In genomic region chr6:130189691-130190459, GRCh38 we compare ENCODE assay signal across 16 cellular contexts. TPM values are rescaled to one million over a fixed set of nuclear protein-coding genes. Genes with fewer than 3 reads are reported as not detected.
A peak's percentile ranks its signal among the peaks of the same experiment; 100 is the strongest.
DNase-seq lines count a peak whose midpoint lies in the region; ATAC-seq and TF ChIP-seq lines count a peak whose summit lies in the region.
"Had no signal": no experiment of that assay in that cellular context is flagged by ENCODE, and none has a peak within 500 bp of the region (broad histone marks: within the 10 kb centered on the region; RNA-seq: fewer than 3 reads in every experiment).

No MANE protein-coding gene starts in this region.

- H3K4me3 ChIP-seq in CD4-positive, CD25-positive, alpha-beta regulatory T cell (ENCODE audit: low read depth, low read length): no peak overlapping the region
- no peak overlapping the region for H3K4me3 ChIP-seq in mesendoderm (ENCODE audit: low read length)
- H3K4me3 ChIP-seq: HAP-1 had no signal

- peaks cover 76% of the 10 kb centered on the region for H3K4me1 Mint-ChIP-seq in activated CD4-positive, alpha-beta T cell treated with anti-CD3 and anti-CD28 coated beads for 36 hours
- H3K4me1 Mint-ChIP-seq in CD4-positive, CD25-positive, alpha-beta regulatory T cell: peaks cover 35 to 87% (median 52%) of the 10 kb centered on the region in 4 donors
- H3K4me1 Mint-ChIP-seq in activated CD8-positive, alpha-beta T cell treated with anti-CD3 and anti-CD28 coated beads for 36 hours (ENCODE audit: low read depth): peaks cover 72% of the 10 kb centered on the region

- H3K4me1 ChIP-seq in CD4-positive, CD25-positive, alpha-beta regulatory T cell (ENCODE audit: control insufficient read depth, insufficient read depth, low read length, poor library complexity, severe bottlenecking): peaks cover 7% of the 10 kb centered on the region
- H3K4me1 ChIP-seq in mesendoderm (ENCODE audit: control insufficient read depth, low read depth, low read length): no peaks in the 10 kb centered on the region
- H3K4me1 ChIP-seq: HAP-1 had no signal

- H2BK120ac ChIP-seq in mesendoderm (ENCODE audit: low read depth, low read length): peak overlapping the region; percentile 73

- no peak for TF ChIP-seq CTCF in activated CD8-positive, alpha-beta T cell treated with anti-CD3 and anti-CD28 coated beads for 36 hours (IDR thresholded peaks at IDR 0.05)

- peaks cover 2% of the 10 kb centered on the region for H3K9me3 Mint-ChIP-seq in activated CD4-positive, alpha-beta T cell treated with anti-CD3 and anti-CD28 coated beads for 36 hours (ENCODE audit: low read depth)
- peaks cover 0 to 2% (median 0%) of the 10 kb centered on the region in 7 donors for H3K9me3 Mint-ChIP-seq in CD4-positive, CD25-positive, alpha-beta regulatory T cell
- H3K9me3 Mint-ChIP-seq in activated CD8-positive, alpha-beta T cell treated with anti-CD3 and anti-CD28 coated beads for 36 hours: peaks cover 9% of the 10 kb centered on the region
- H3K9me3 Mint-ChIP-seq: IgD-negative memory B cell had no signal

- no peak overlapping the region for H3K4me2 ChIP-seq in mesendoderm (ENCODE audit: low read length)

- H3K27me3 ChIP-seq in CD4-positive, CD25-positive, alpha-beta regulatory T cell (ENCODE audit: control insufficient read depth, insufficient read depth, low read length): no peaks in the 10 kb centered on the region
- no peaks in the 10 kb centered on the region for H3K27me3 ChIP-seq in mesendoderm (ENCODE audit: insufficient read depth, low read length, poor library complexity)

- no peaks in the 10 kb centered on the region for H3K9me3 ChIP-seq in CD4-positive, CD25-positive, alpha-beta regulatory T cell (ENCODE audit: control insufficient read depth in 2 of 2, low read length in 2 of 2)
- H3K9me3 ChIP-seq: HAP-1 had no signal

- H3K4ac ChIP-seq in mesendoderm (ENCODE audit: low read depth, low read length): no peak overlapping the region

- H3K9ac ChIP-seq in mesendoderm (ENCODE audit: low read length): no peak overlapping the region

- no peaks in the 10 kb centered on the region for H3K36me3 ChIP-seq in CD4-positive, CD25-positive, alpha-beta regulatory T cell (ENCODE audit: control insufficient read depth, insufficient read depth, low read length)
- no peaks in the 10 kb centered on the region for H3K36me3 ChIP-seq in mesendoderm (ENCODE audit: control insufficient read depth, insufficient read depth, low read length)
- H3K36me3 ChIP-seq: HAP-1 had no signal

- no peaks in the 10 kb centered on the region for H3K79me1 ChIP-seq in mesendoderm (ENCODE audit: low read length)

- no peak overlapping the region for H4K8ac ChIP-seq in mesendoderm (ENCODE audit: low read depth, low read length)

- no peaks in the 10 kb centered on the region for H3K27me3 Mint-ChIP-seq in activated CD4-positive, alpha-beta T cell treated with anti-CD3 and anti-CD28 coated beads for 36 hours
- H3K27me3 Mint-ChIP-seq in CD4-positive, CD25-positive, alpha-beta regulatory T cell: no peaks in the 10 kb centered on the region
- no peaks in the 10 kb centered on the region for H3K27me3 Mint-ChIP-seq in activated CD8-positive, alpha-beta T cell treated with anti-CD3 and anti-CD28 coated beads for 36 hours
- H3K27me3 Mint-ChIP-seq: IgD-negative memory B cell had no signal

- no peak for ATAC-seq in activated CD4-positive, alpha-beta T cell treated with anti-CD3 and anti-CD28 coated beads for 36 hours
- ATAC-seq in CD4-positive, CD25-positive, alpha-beta regulatory T cell (ENCODE audit: low read depth in 2 of 2): no peak
- ATAC-seq in activated CD8-positive, alpha-beta T cell treated with anti-CD3 and anti-CD28 coated beads for 36 hours: no peak
- ATAC-seq: PC-3 had no signal

- no peak overlapping the region for H2BK5ac ChIP-seq in mesendoderm (ENCODE audit: low read length)

- no peak overlapping the region for H4K5ac ChIP-seq in mesendoderm (ENCODE audit: low read length)

- CTCF ChIA-PET in activated CD4-positive, alpha-beta T cell treated with anti-CD3 and anti-CD28 coated beads for 36 hours (lab: Charles Lee): interaction anchor here (0.7 to 1.6 kb wide), 2 partner anchors 10 to 33 kb away, joined by 3 to 10 read pairs; partner anchors contain the start of gene SAMD3
- CTCF ChIA-PET in activated CD8-positive, alpha-beta T cell treated with anti-CD3 and anti-CD28 coated beads for 36 hours (lab: Charles Lee): interaction anchor here (1.4 to 1.7 kb wide), 2 partner anchors 21 to 33 kb away, joined by 3 to 4 read pairs; partner anchors contain the start of gene SAMD3

- H2AK5ac ChIP-seq in mesendoderm (ENCODE audit: low read length): no peak overlapping the region

- no peak overlapping the region for H3K23ac ChIP-seq in mesendoderm (ENCODE audit: low read length)

- no peak overlapping the region for H2BK15ac ChIP-seq in mesendoderm (replicated peaks; ENCODE audit: low read depth)

- H3K56ac ChIP-seq in mesendoderm (ENCODE audit: low read length): no peak overlapping the region

- no CpG with 5 or more reads among the region's 8 CpGs for WGBS in mesendoderm (ENCODE audit: extremely low coverage, insufficient coverage, low lambda C conversion rate)

- peak overlapping the region; percentile 13 for H3K27ac Mint-ChIP-seq in activated CD4-positive, alpha-beta T cell treated with anti-CD3 and anti-CD28 coated beads for 36 hours
- H3K27ac Mint-ChIP-seq in CD4-positive, CD25-positive, alpha-beta regulatory T cell: peak overlapping the region; percentile 54 to 88 (median 71)
- peak overlapping the region; percentile 69 for H3K27ac Mint-ChIP-seq in activated CD8-positive, alpha-beta T cell treated with anti-CD3 and anti-CD28 coated beads for 36 hours
- H3K27ac Mint-ChIP-seq: IgD-negative memory B cell had no signal

- no peak for DNase-seq in activated CD4-positive, alpha-beta T cell treated with anti-CD3 and anti-CD28 coated beads for 36 hours
- DNase-seq in activated CD4-positive, alpha-beta T cell treated with anti-CD3 and anti-CD28 coated beads, Interleukin-2, amount 50 U/mL, for 48 hours: no peak
- no peak for DNase-seq in CD4-positive, CD25-positive, alpha-beta regulatory T cell
- no peak for DNase-seq in activated CD8-positive, alpha-beta T cell treated with anti-CD3 and anti-CD28 coated beads for 36 hours
- no peak for DNase-seq in mesendoderm
- no peak for DNase-seq in NCI-H146 (lab: John Stamatoyannopoulos, UW)
- no peak for DNase-seq in kidney glomerular epithelial cell (lab: John Stamatoyannopoulos, UW)
- DNase-seq in epidermal melanocyte (ENCODE audit: insufficient read length, low spot score): no peak
- DNase-seq: DMS79, NCI-H1048, NCI-H226, NCI-H526 treated with DMSO at 0.1 percent for 48 hours, PC-3 had no signal

- no peak overlapping the region for H3K27ac ChIP-seq in CD4-positive, CD25-positive, alpha-beta regulatory T cell (ENCODE audit: insufficient read depth, low read length, poor library complexity, severe bottlenecking)
- no peak overlapping the region for H3K27ac ChIP-seq in mesendoderm (ENCODE audit: low read depth, low read length)
- H3K27ac ChIP-seq: C4-2B had no signal

- POLR2A ChIA-PET in activated CD4-positive, alpha-beta T cell treated with anti-CD3 and anti-CD28 coated beads for 36 hours (lab: Charles Lee): no interaction called here
- POLR2A ChIA-PET in activated CD8-positive, alpha-beta T cell treated with anti-CD3 and anti-CD28 coated beads for 36 hours (lab: Charles Lee): interaction anchor here (0.9 to 1.7 kb wide), 3 partner anchors 9 to 23 kb away, joined by 3 to 4 read pairs (median 4); no protein-coding TSS in a partner anchor

- H3K79me2 ChIP-seq in mesendoderm (ENCODE audit: control insufficient read depth, insufficient read depth, low read length): no peaks in the 10 kb centered on the region

- intact Hi-C loops in activated CD4-positive, alpha-beta T cell treated with anti-CD3 and anti-CD28 coated beads for 36 hours (cut with DNase I, micrococcal nuclease): loop anchor here in 1 of 2 experiments (5.0 kb wide), 1 partner anchor 53 kb away; no protein-coding TSS in a partner anchor
- intact Hi-C loops in activated CD8-positive, alpha-beta T cell treated with anti-CD3 and anti-CD28 coated beads for 36 hours (cut with micrococcal nuclease): no loop called here

- H3K36me3 Mint-ChIP-seq in activated CD4-positive, alpha-beta T cell treated with anti-CD3 and anti-CD28 coated beads for 36 hours (ENCODE audit: low read depth): peaks cover 26% of the 10 kb centered on the region
- peaks cover 36% of the 10 kb centered on the region for H3K36me3 Mint-ChIP-seq in CD4-positive, CD25-positive, alpha-beta regulatory T cell
- H3K36me3 Mint-ChIP-seq in activated CD8-positive, alpha-beta T cell treated with anti-CD3 and anti-CD28 coated beads for 36 hours (ENCODE audit: low read depth): peaks cover 28% of the 10 kb centered on the region
- H3K36me3 Mint-ChIP-seq: IgD-negative memory B cell had no signal

- no peak overlapping the region for H3K18ac ChIP-seq in mesendoderm (ENCODE audit: low read length)

- H3K4me3 Mint-ChIP-seq in activated CD4-positive, alpha-beta T cell treated with anti-CD3 and anti-CD28 coated beads for 36 hours: no peak overlapping the region
- no peak overlapping the region for H3K4me3 Mint-ChIP-seq in CD4-positive, CD25-positive, alpha-beta regulatory T cell
- no peak overlapping the region for H3K4me3 Mint-ChIP-seq in activated CD8-positive, alpha-beta T cell treated with anti-CD3 and anti-CD28 coated beads for 36 hours
- H3K4me3 Mint-ChIP-seq: IgD-negative memory B cell had no signal

RNA-seq across cellular contexts. Expression of gene SAMD3, which starts 32.9 kb away (rescaled TPM):
- 1 to 10 TPM; 1.8 to 2.4 TPM for total RNA-seq in activated CD4-positive, alpha-beta T cell treated with anti-CD3 and anti-CD28 coated beads for 36 hours
- 49.6 TPM for total RNA-seq in CD4-positive, CD25-positive, alpha-beta regulatory T cell
- 10 to 100 TPM; 25.0 to 70.7 (median 45.7) TPM for polyA plus RNA-seq in CD4-positive, CD25-positive, alpha-beta regulatory T cell
- total RNA-seq in activated CD8-positive, alpha-beta T cell treated with anti-CD3 and anti-CD28 coated beads for 36 hours: 1 to 10 TPM; 6.4 to 8.7 TPM
- 6.8 TPM for polyA plus RNA-seq in mesendoderm (2013, experiment 1 of 2)
- 6.4 TPM for polyA plus RNA-seq in mesendoderm (2013, experiment 2 of 2)
- total RNA-seq: PC-3 had no signal

Comparison
In these comparisons a context has a peak if more than half of its experiments do, and no peak if none do; other contexts are left out.
1. H3K27ac Mint-ChIP-seq: peak in every context shown above with its lines; median percentile 71 in CD4-positive, CD25-positive, alpha-beta regulatory T cell; 69 in activated CD8-positive, alpha-beta T cell treated with anti-CD3 and anti-CD28 coated beads for 36 hours; 13 in activated CD4-positive, alpha-beta T cell treated with anti-CD3 and anti-CD28 coated beads for 36 hours.